Comparison of ENCODE assay signal across 18 cellular contexts in the genomic region with DNA sequence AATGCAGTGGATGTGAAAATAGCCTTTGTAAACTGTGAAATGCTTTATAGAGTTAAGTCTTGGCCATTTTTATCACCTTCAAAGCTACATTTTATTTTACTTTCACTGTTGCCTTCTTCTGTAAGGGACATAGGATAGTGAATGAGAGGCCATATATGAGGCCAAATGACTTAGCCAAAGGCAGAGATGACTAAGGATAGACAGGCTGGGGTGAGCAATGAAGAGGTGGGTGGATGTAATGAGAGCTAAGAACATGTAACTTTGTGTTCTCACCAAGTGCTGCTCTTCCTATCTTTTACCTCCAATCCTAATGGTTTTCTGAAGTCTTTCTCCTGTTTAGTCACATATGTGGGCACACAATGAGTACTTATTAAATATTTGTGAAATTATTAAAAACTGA.
DNase-seq lines count a peak whose midpoint lies in the region; ATAC-seq and TF ChIP-seq lines count a peak whose summit lies in the region.
"Had no signal": no experiment of that assay in that cellular context is flagged by ENCODE, and none has a peak within 500 bp of the region (broad histone marks: within the 10 kb centered on the region; RNA-seq: fewer than 3 reads in every experiment).

No MANE protein-coding gene starts in this region.

- no peaks in the 10 kb centered on the region for H3K27me3 ChIP-seq in PC-3 (ENCODE audit: low read length)
- H3K27me3 ChIP-seq in fibroblast of lung (ENCODE audit: control insufficient read depth, insufficient read depth, low read length), result no peaks in the 10 kb centered on the region
- no peaks in the 10 kb centered on the region for H3K27me3 ChIP-seq in ovary
- no peaks in the 10 kb centered on the region for H3K27me3 ChIP-seq in MM.1S (replicated peaks; ENCODE audit: insufficient read depth, low read length)
- H3K27me3 ChIP-seq: heart left ventricle, suprapubic skin had no signal

- H4K20me1 ChIP-seq in PC-3 (ENCODE audit: low read length) (no peaks in the 10 kb centered on the region), fibroblast of lung (ENCODE audit: control insufficient read depth, extremely low read depth, insufficient read depth, low read length) (no peaks in the 10 kb centered on the region), MM.1S (ENCODE audit: insufficient read depth, low read length) (no peaks in the 10 kb centered on the region)

- DNase-seq in GM12865 (ENCODE audit: low read depth), result peak; percentile 2
- DNase-seq in PC-3, result peak; percentile 34
- DNase-seq in fibroblast of lung (ENCODE audit: low read depth in 2 of 2), result peak; percentile 12 to 69
- peak; percentile 68 for DNase-seq in skeletal muscle cell (ENCODE audit: low read depth)
- DNase-seq in ovary, result no peak
- DNase-seq in COLO668 (lab: John Stamatoyannopoulos, UW; ENCODE audit: unreplicated experiment), result no peak
- DNase-seq in MM.1S, result no peak
- no peak for DNase-seq in DMS 273 treated with DMSO at 0.1 percent for 48 hours (lab: John Stamatoyannopoulos, UW)
- DNase-seq: activated B cell treated with CpG ODN at 0.5 μM for 24 hours; activated CD8-positive, alpha-beta memory T cell treated with anti-CD3 and anti-CD28 coated beads, Interleukin-2, amount 50 U/mL, for 4 hours; activated naive CD4-positive, alpha-beta T cell treated with anti-CD3 and anti-CD28 coated beads, Interleukin-2, amount 50 U/mL, for 16 hours; central memory CD4-positive, alpha-beta T cell; heart left ventricle; left cardiac atrium; NCI-H1930; NCI-H510A treated with DMSO at 0.1 percent for 48 hours; psoas muscle had no signal

- POLR2A ChIA-PET in PC-3 (lab: Charles Lee; ENCODE audit: unreplicated experiment), result no interaction called here

- no peak overlapping the region for H3K9ac ChIP-seq in PC-3 (ENCODE audit: low read length)
- no peak overlapping the region for H3K9ac ChIP-seq in fibroblast of lung (ENCODE audit: insufficient read depth, low read length)
- H3K9ac ChIP-seq in MM.1S (ENCODE audit: low read length), result no peak overlapping the region

- H3K4me1 ChIP-seq in PC-3 (ENCODE audit: insufficient read depth, low read length) (no peaks in the 10 kb centered on the region), fibroblast of lung (ENCODE audit: control insufficient read depth, extremely low read depth, insufficient read depth, low read length) (no peaks in the 10 kb centered on the region), ovary (ENCODE audit: insufficient read depth) (no peaks in the 10 kb centered on the region), MM.1S (ENCODE audit: low read length) (no peaks in the 10 kb centered on the region)
- H3K4me1 ChIP-seq: heart left ventricle, psoas muscle, suprapubic skin had no signal

- H2AFZ ChIP-seq in PC-3 (ENCODE audit: low read length) (no peak overlapping the region), fibroblast of lung (ENCODE audit: low read length) (no peak overlapping the region), MM.1S (ENCODE audit: low read length) (no peak overlapping the region)

- H3F3A ChIP-seq in PC-3 (ENCODE audit: low read length, unreplicated experiment) (no peaks in the 10 kb centered on the region), MM.1S (ENCODE audit: insufficient read depth, low read length) (no peaks in the 10 kb centered on the region)

- H3K36me3 ChIP-seq in PC-3 (ENCODE audit: low read depth, low read length) (no peaks in the 10 kb centered on the region), fibroblast of lung (ENCODE audit: control insufficient read depth, insufficient read depth, low read length) (no peaks in the 10 kb centered on the region), ovary (no peaks in the 10 kb centered on the region), MM.1S (replicated peaks; ENCODE audit: insufficient read depth, low read length) (no peaks in the 10 kb centered on the region)
- H3K36me3 ChIP-seq: heart left ventricle, suprapubic skin had no signal

- H3K79me2 ChIP-seq in PC-3 (ENCODE audit: low read length), result no peaks in the 10 kb centered on the region
- H3K79me2 ChIP-seq in fibroblast of lung (ENCODE audit: control insufficient read depth, insufficient read depth, low read length), result no peaks in the 10 kb centered on the region
- H3K79me2 ChIP-seq in MM.1S (ENCODE audit: low read length), result no peaks in the 10 kb centered on the region

- H3K9me2 ChIP-seq in PC-3 (replicated peaks; ENCODE audit: low read length) (no peaks in the 10 kb centered on the region), MM.1S (replicated peaks; ENCODE audit: insufficient read depth, low read length) (no peaks in the 10 kb centered on the region)

- CTCF ChIA-PET in PC-3 (lab: Charles Lee), result no interaction called here

- no peak overlapping the region for H3K4me2 ChIP-seq in PC-3 (ENCODE audit: low read length)
- no peak overlapping the region for H3K4me2 ChIP-seq in fibroblast of lung (ENCODE audit: extremely low read depth, insufficient read depth, low read length)
- no peak overlapping the region for H3K4me2 ChIP-seq in MM.1S (ENCODE audit: low read depth, low read length)

- H3K27ac ChIP-seq in PC-3 (ENCODE audit: low read length) (no peak overlapping the region), fibroblast of lung (ENCODE audit: insufficient read depth, low read length) (no peak overlapping the region), ovary (no peak overlapping the region), MM.1S (ENCODE audit: low read length) (no peak overlapping the region)
- H3K27ac ChIP-seq: heart left ventricle, psoas muscle, suprapubic skin had no signal

- no peak for TF ChIP-seq POLR2A in ovary (IDR thresholded peaks at IDR 0.05)

- intact Hi-C loops in PC-3 (cut with micrococcal nuclease) (no loop called here), ovary (cut with DNase I) (no loop called here)

- TF ChIP-seq CTCF in GM12865 (IDR thresholded peaks at IDR 0.05; ENCODE audit: insufficient read depth, low read depth, low read length, missing control alignments) (no peak), PC-3 (conservative IDR thresholded peaks at IDR 0.05; ENCODE audit: low read depth, low read length) (no peak), fibroblast of lung (conservative IDR thresholded peaks at IDR 0.05 in 1 of 2, IDR thresholded peaks at IDR 0.05 in 1 of 2; ENCODE audit: low read depth in 1 of 2, low read length in 2 of 2) (no peak), ovary (IDR thresholded peaks at IDR 0.05) (no peak), MM.1S (IDR thresholded peaks at IDR 0.05; ENCODE audit: low read length) (no peak)

- H3K4me3 ChIP-seq in GM12865 (ENCODE audit: low read depth, low read length) (no peak overlapping the region), PC-3 (ENCODE audit: low read length) (no peak overlapping the region), fibroblast of lung (replicated peaks in 1 of 4; ENCODE audit: control extremely low read depth in 1 of 4, insufficient read depth in 1 of 4, low read depth in 3 of 4, low read length in 4 of 4) (no peak overlapping the region), skeletal muscle cell (ENCODE audit: low read depth, low read length) (no peak overlapping the region), ovary (no peak overlapping the region), MM.1S (ENCODE audit: low read length) (no peak overlapping the region)
- H3K4me3 ChIP-seq: heart left ventricle, psoas muscle, suprapubic skin had no signal

- no peak for TF ChIP-seq EP300 in ovary (IDR thresholded peaks at IDR 0.05)

- no TSS peak for BruUV-seq in PC-3 (replicated peaks; lab: Mats Ljungman, UMichigan)

- no peak; the same call in 1 of the 2 replicates for ATAC-seq in PC-3
- ATAC-seq: heart left ventricle, left cardiac atrium, psoas muscle had no signal

- H3K9me3 ChIP-seq in PC-3 (ENCODE audit: low read length), result no peaks in the 10 kb centered on the region
- no peaks in the 10 kb centered on the region for H3K9me3 ChIP-seq in fibroblast of lung (ENCODE audit: control insufficient read depth, insufficient read depth, low read depth, low read length)
- no peaks in the 10 kb centered on the region for H3K9me3 ChIP-seq in ovary
- H3K9me3 ChIP-seq in MM.1S (replicated peaks; ENCODE audit: insufficient read depth, low read length), result no peaks in the 10 kb centered on the region
- H3K9me3 ChIP-seq: psoas muscle, suprapubic skin had no signal

Comparison
In these comparisons a context has a peak if more than half of its experiments do, and no peak if none do; other contexts are left out.
1. DNase-seq: peak in GM12865 (single experiment), PC-3 (single experiment), fibroblast of lung (2 of 2) and skeletal muscle cell (single experiment); none in ovary (0 of 5), COLO668 (single experiment), MM.1S (single experiment) and DMS 273 treated with DMSO at 0.1 percent for 48 hours (single experiment).